Comparison of ENCODE assay signal across 1 cellular context in genomic region chr7:129959480-129960332, GRCh38.
TF ChIP-seq lines count a peak whose summit lies in the region.

No MANE protein-coding gene starts in this region.

TF ChIP-seq in GM12878, 131 proteins besides CTCF, POLR2A, EP300 and RAD21:
- no peak for TF ChIP-seq EZH2 (IDR thresholded peaks at IDR 0.05; ENCODE audit: borderline replicate concordance, control insufficient read depth, low read depth, low read length)
- TF ChIP-seq SPI1 (IDR thresholded peaks at IDR 0.05; ENCODE audit: borderline replicate concordance, insufficient read depth, low read depth, low read length): peak; percentile 38; the same call in 1 of the 2 replicates
TF ChIP-seq in GM12878: peak in this region for 1.
